8 cellular contexts compared by ENCODE assay signal in the genomic region with DNA sequence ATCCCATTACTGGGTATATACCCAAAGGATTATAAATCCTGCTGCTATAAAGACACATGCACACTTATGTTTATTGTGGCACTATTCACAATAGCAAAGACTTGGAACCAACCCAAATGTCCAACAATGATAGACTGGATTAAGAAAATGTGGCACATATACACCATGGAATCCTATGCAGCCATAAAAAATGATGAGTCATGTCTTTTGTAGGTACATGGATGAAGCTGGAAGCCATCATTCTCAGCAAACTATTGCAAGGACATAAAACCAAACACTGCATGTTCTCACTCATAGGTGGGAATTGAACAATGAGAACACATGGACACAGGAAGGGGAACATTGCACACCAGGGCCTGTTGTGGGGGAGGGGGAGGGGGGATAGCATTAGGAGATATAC. TPM values are rescaled to one million over a fixed set of nuclear protein-coding genes. Genes with fewer than 3 reads are reported as not detected.
"Had no signal": no experiment of that assay in that cellular context is flagged by ENCODE, and none has a peak within 500 bp of the region (broad histone marks: within the 10 kb centered on the region; RNA-seq: fewer than 3 reads in every experiment).

No MANE protein-coding gene starts in this region.

RNA-seq across cellular contexts. Expression of a gene that starts 28.4 kb away (rescaled TPM):
- total RNA-seq: activated naive CD4-positive, alpha-beta T cell treated with anti-CD3 and anti-CD28 coated beads for 36 hours; activated naive CD4-positive, alpha-beta T cell treated with anti-CD3 and anti-CD28 coated beads, Interleukin-2, amount 50 U/mL, for 72 hours; activated naive CD8-positive, alpha-beta T cell treated with anti-CD3 and anti-CD28 coated beads for 36 hours; activated naive CD8-positive, alpha-beta T cell treated with anti-CD3 and anti-CD28 coated beads, Interleukin-2, amount 10 ng/mL, durations not matched to agents 7 days and 5 days; activated T-helper 1 cell treated with anti-CD3 and anti-CD28 coated beads, Interleukin-12 subunit alpha, Interleukin-12 subunit beta, Interleukin-2, Interleukin-4 antibody, amounts not matched to agents 30 ng/mL and 10 ng/mL and 1 ng/mL, durations not matched to agents 14 hours and 24 hours and 36 hours; activated T-helper 2 cell treated with anti-CD3 and anti-CD28 coated beads, Interferon-gamma antibody, Interleukin-2, Interleukin-4, amounts not matched to agents 10 μg/mL and 5 μg/mL and 100 μg/mL, durations not matched to agents 14 hours and 24 hours and 36 hours; ascending aorta; cardiac septum had no signal
